20 cellular contexts compared by ENCODE assay signal in genomic region chr6:3986241-3986640, GRCh38.
"Had no signal": no experiment of that assay in that cellular context is flagged by ENCODE, and none has a peak within 500 bp of the region (broad histone marks: within the 10 kb centered on the region; RNA-seq: fewer than 3 reads in every experiment).

No MANE protein-coding gene starts in this region.

- DNase-seq: colonic mucosa; foreskin melanocyte; head of caudate nucleus; hippocampal formation; left colon; left ventricle myocardium superior; mucosa of descending colon; naive thymus-derived CD8-positive, alpha-beta T cell; pancreas; right cardiac atrium; stimulated activated CD4-positive, alpha-beta T cell treated with anti-CD3 and anti-CD28 coated beads, Interleukin-2, amount 100 ng/mL, for 48 hours; stimulated activated naive CD4-positive, alpha-beta T cell treated with Interleukin-2 at 50 U/mL for 16 hours; thyroid gland had no signal

- H3K4me3 Mint-ChIP-seq: naive thymus-derived CD8-positive, alpha-beta T cell; neural crest cell; type B pancreatic cell had no signal

- H3K27ac Mint-ChIP-seq: naive thymus-derived CD8-positive, alpha-beta T cell; progenitor cell of endocrine pancreas; type B pancreatic cell had no signal

- H3K36me3 ChIP-seq: colonic mucosa, suprapubic skin, thyroid gland had no signal

- FAIRE-seq: pancreas, urothelium cell line had no signal

- H3K9me3 ChIP-seq: colonic mucosa, mucosa of descending colon, pancreas, suprapubic skin, thyroid gland had no signal

- H3K27me3 ChIP-seq: colonic mucosa, pancreas, suprapubic skin, thyroid gland had no signal

- H3K27me3 Mint-ChIP-seq: naive thymus-derived CD8-positive, alpha-beta T cell; progenitor cell of endocrine pancreas; type B pancreatic cell had no signal

- H3K27ac ChIP-seq: colonic mucosa, suprapubic skin, thyroid gland had no signal

- ATAC-seq: left ventricle myocardium superior; naive thymus-derived CD8-positive, alpha-beta T cell; right cardiac atrium had no signal

- H3K4me3 ChIP-seq: colonic mucosa, lung, mucosa of descending colon, pancreas, smooth muscle cell, suprapubic skin, thyroid gland had no signal
